In genomic region chr14:55514819-55515470, GRCh38 we compare ENCODE assay signal across 14 cellular contexts.
DNase-seq lines count a peak whose midpoint lies in the region; ATAC-seq, FAIRE-seq and TF ChIP-seq lines count a peak whose summit lies in the region.
"Had no signal": no experiment of that assay in that cellular context is flagged by ENCODE, and none has a peak within 500 bp of the region (broad histone marks: within the 10 kb centered on the region; RNA-seq: fewer than 3 reads in every experiment).

No MANE protein-coding gene starts in this region.

- H3K36me3 ChIP-seq in bronchial epithelial cell (ENCODE audit: control insufficient read depth, insufficient read depth, low read length) (no peaks in the 10 kb centered on the region), neural cell (ENCODE audit: insufficient read depth, low read length) (no peaks in the 10 kb centered on the region)
- H3K36me3 ChIP-seq: BLaER1, cardiac muscle cell, esophagus muscularis mucosa, left ventricle myocardium inferior, right atrium auricular region had no signal

- H3K9me2 ChIP-seq in neural cell (ENCODE audit: insufficient read depth, low read length) = no peaks in the 10 kb centered on the region

- no peak for TF ChIP-seq EP300 in neural cell (conservative IDR thresholded peaks at IDR 0.05; ENCODE audit: poor library complexity, severe bottlenecking)

- H3K4me1 Mint-ChIP-seq in stimulated activated naive CD8-positive, alpha-beta T cell treated with anti-CD3 and anti-CD28 coated beads, Interleukin-15, amount 100 ng/mL, for 72 hours = no peaks in the 10 kb centered on the region

- no peaks in the 10 kb centered on the region for H3K9me3 Mint-ChIP-seq in stimulated activated naive CD8-positive, alpha-beta T cell treated with anti-CD3 and anti-CD28 coated beads, Interleukin-15, amount 100 ng/mL, for 72 hours

- CTCF ChIA-PET in AG04450 (lab: Charles Lee) = interaction anchor here (0.5 kb wide), 1 partner anchor 84 kb away, joined by 4 read pairs; no protein-coding TSS in a partner anchor

- H3K4me3 ChIP-seq in AG04450 (ENCODE audit: low read depth, low read length) (no peak overlapping the region), bronchial epithelial cell (ENCODE audit: low read depth, low read length) (no peak overlapping the region), neural cell (ENCODE audit: low read length) (no peak overlapping the region)
- H3K4me3 ChIP-seq: BLaER1, cardiac muscle cell, left ventricle myocardium inferior, right atrium auricular region had no signal

- H3K27me3 Mint-ChIP-seq in stimulated activated naive CD8-positive, alpha-beta T cell treated with anti-CD3 and anti-CD28 coated beads, Interleukin-15, amount 100 ng/mL, for 72 hours = no peaks in the 10 kb centered on the region

- no peak for TF ChIP-seq CTCF in AG04450 (IDR thresholded peaks at IDR 0.05; ENCODE audit: low read depth, low read length)
- TF ChIP-seq CTCF in bronchial epithelial cell (IDR thresholded peaks at IDR 0.05; ENCODE audit: insufficient read depth, low read length, severe bottlenecking) = no peak
- TF ChIP-seq CTCF in neural cell (IDR thresholded peaks at IDR 0.05; ENCODE audit: poor library complexity, severe bottlenecking) = no peak

- H4K20me1 ChIP-seq in neural cell (ENCODE audit: insufficient read depth) = no peaks in the 10 kb centered on the region
- H4K20me1 ChIP-seq: BLaER1 had no signal

- no peak overlapping the region for H3K4me2 ChIP-seq in neural cell (ENCODE audit: low read length)
- H3K4me2 ChIP-seq: BLaER1 had no signal

- H3K79me2 ChIP-seq in neural cell (replicated peaks; ENCODE audit: insufficient read depth, low read length) = no peaks in the 10 kb centered on the region

- POLR2A ChIA-PET in AG04450 (lab: Yijun Ruan, JAX) = interaction anchor here (0.6 kb wide), 1 partner anchor 8 kb away, joined by 8 read pairs; no protein-coding TSS in a partner anchor

- H3K9ac ChIP-seq in neural cell (ENCODE audit: low read length) = no peak overlapping the region
- H3K9ac ChIP-seq: BLaER1 had no signal

- no peak overlapping the region for H3K27ac Mint-ChIP-seq in stimulated activated naive CD8-positive, alpha-beta T cell treated with anti-CD3 and anti-CD28 coated beads, Interleukin-15, amount 100 ng/mL, for 72 hours

- peak; percentile 33 for DNase-seq in AG04450 (ENCODE audit: low read depth, low spot score)
- DNase-seq in LHCN-M2 (ENCODE audit: low read depth) = peak; percentile 49
- DNase-seq in bronchial epithelial cell (ENCODE audit: low read depth) = peak; percentile 63
- no peak for DNase-seq in OCI-M2 (lab: John Stamatoyannopoulos, UW; ENCODE audit: unreplicated experiment)
- DNase-seq in stimulated activated naive CD8-positive, alpha-beta T cell treated with anti-CD3 and anti-CD28 coated beads, Interleukin-15, amount 100 ng/mL, for 72 hours = no peak
- DNase-seq: left ventricle myocardium inferior, NCI-H1417 had no signal

- H3K4me3 Mint-ChIP-seq in stimulated activated naive CD8-positive, alpha-beta T cell treated with anti-CD3 and anti-CD28 coated beads, Interleukin-15, amount 100 ng/mL, for 72 hours = no peak overlapping the region

- ATAC-seq in HG03039 (IDR thresholded peaks at IDR 0.05; ENCODE audit: unreplicated experiment) (no peak), HG03097 (IDR thresholded peaks at IDR 0.05; ENCODE audit: low FRiP score, unreplicated experiment) (no peak)
- no peak for ATAC-seq in stimulated activated naive CD8-positive, alpha-beta T cell treated with anti-CD3 and anti-CD28 coated beads, Interleukin-15, amount 100 ng/mL, for 72 hours

- H2AFZ ChIP-seq in neural cell (ENCODE audit: low read depth, low read length) = no peak overlapping the region

- H3F3A ChIP-seq in neural cell (ENCODE audit: insufficient read depth, low read length, poor library complexity, severe bottlenecking) = no peaks in the 10 kb centered on the region

- H3K9me3 ChIP-seq in AG04450 (ENCODE audit: control insufficient read depth, insufficient read depth, low read length) (peaks cover 4% of the 10 kb centered on the region; the same call in 1 of the 2 replicates), neural cell (ENCODE audit: low read length) (no peaks in the 10 kb centered on the region)
- H3K9me3 ChIP-seq: esophagus muscularis mucosa, left ventricle myocardium inferior, right atrium auricular region had no signal

- H3K27me3 ChIP-seq in AG04450 (ENCODE audit: control insufficient read depth, insufficient read depth, low read length) (peaks cover 5% of the 10 kb centered on the region), bronchial epithelial cell (ENCODE audit: control insufficient read depth, insufficient read depth, low read length) (no peaks in the 10 kb centered on the region), neural cell (ENCODE audit: insufficient read depth, low read depth, low read length) (no peaks in the 10 kb centered on the region)
- H3K27me3 ChIP-seq: BLaER1, cardiac muscle cell, esophagus muscularis mucosa, right atrium auricular region had no signal

- no peak for TF ChIP-seq RAD21 in neural cell (conservative IDR thresholded peaks at IDR 0.05)

- no peak overlapping the region for H3K27ac ChIP-seq in AG04450 (ENCODE audit: low read depth, low read length)
- H3K27ac ChIP-seq in neural cell (ENCODE audit: low read length) = peak overlapping the region; percentile 58
- H3K27ac ChIP-seq: BLaER1, cardiac muscle cell, left ventricle myocardium inferior, right atrium auricular region had no signal

- FAIRE-seq in bronchial epithelial cell (lab: Jason Lieb, UNC) = peak; percentile 23

TF ChIP-seq in neural cell, 6 proteins besides CTCF, POLR2A, EP300 and RAD21:
- TF ChIP-seq POLR2AphosphoS5 (IDR thresholded peaks at IDR 0.05) (no peak), TAF1 (IDR thresholded peaks at IDR 0.05; ENCODE audit: low read depth) (no peak), MXI1 (conservative IDR thresholded peaks at IDR 0.05; ENCODE audit: poor library complexity, severe bottlenecking) (no peak), REST (IDR thresholded peaks at IDR 0.05; ENCODE audit: borderline replicate concordance) (no peak), SMC3 (conservative IDR thresholded peaks at IDR 0.05; ENCODE audit: poor library complexity) (no peak), EZH2 (IDR thresholded peaks at IDR 0.05; ENCODE audit: borderline replicate concordance, insufficient read depth, low read length, poor library complexity, severe bottlenecking) (no peak)

Comparison
In these comparisons a context has a peak if more than half of its experiments do, and no peak if none do; other contexts are left out.
1. DNase-seq: peak in AG04450 (single experiment), LHCN-M2 (single experiment) and bronchial epithelial cell (single experiment); none in OCI-M2 (single experiment) and stimulated activated naive CD8-positive, alpha-beta T cell treated with anti-CD3 and anti-CD28 coated beads, Interleukin-15, amount 100 ng/mL, for 72 hours (0 of 2).